Comparison of ENCODE assay signal across 14 cellular contexts in the genomic region with DNA sequence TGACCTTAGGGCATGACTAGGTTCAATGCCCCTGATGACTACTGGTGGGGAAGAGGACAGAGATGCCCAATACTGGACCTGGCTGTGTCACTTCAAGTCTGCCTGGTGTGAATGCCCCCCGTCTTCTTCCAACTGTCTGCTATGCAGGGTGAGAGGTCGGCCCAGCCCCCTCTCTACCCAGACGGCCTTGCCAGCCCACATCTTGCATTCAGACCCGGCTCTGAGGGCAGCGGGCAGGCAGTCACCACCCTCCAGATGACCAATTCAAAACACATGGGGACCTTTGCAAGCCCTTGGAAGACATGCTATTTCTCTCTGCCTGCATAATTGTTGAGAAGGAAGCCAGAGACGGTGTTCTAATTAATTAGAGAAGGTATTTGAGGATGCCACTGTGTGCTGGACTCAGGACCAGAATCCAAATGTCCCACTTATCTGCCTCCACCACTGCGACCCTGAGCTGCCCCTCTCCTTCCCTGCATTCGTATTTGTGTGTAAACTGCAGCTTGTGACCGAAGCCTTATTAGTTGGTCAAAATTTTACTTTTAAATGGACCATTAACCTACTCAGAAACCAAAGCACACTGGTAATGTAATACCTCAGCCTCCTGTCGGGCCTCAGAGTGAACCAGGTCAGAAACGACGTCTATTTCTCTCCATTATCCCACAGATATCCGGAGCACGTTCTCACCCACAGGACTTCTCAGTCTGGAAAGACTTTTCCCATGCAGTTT.
A peak's percentile ranks its signal among the peaks of the same experiment; 100 is the strongest.
DNase-seq lines count a peak whose midpoint lies in the region; TF ChIP-seq lines count a peak whose summit lies in the region.
"Had no signal": no experiment of that assay in that cellular context is flagged by ENCODE, and none has a peak within 500 bp of the region (broad histone marks: within the 10 kb centered on the region; RNA-seq: fewer than 3 reads in every experiment).

No MANE protein-coding gene starts in this region.

- no peaks in the 10 kb centered on the region for H3K27me3 ChIP-seq in A673 (replicated peaks; ENCODE audit: insufficient read depth, low read depth, low read length, poor library complexity)
- H3K27me3 ChIP-seq in tibial nerve, result no peaks in the 10 kb centered on the region

- peaks cover 10% of the 10 kb centered on the region for H3K4me1 Mint-ChIP-seq in nephron
- H3K4me1 Mint-ChIP-seq in MCF 10A (ENCODE audit: insufficient read depth, unreplicated experiment), result no peaks in the 10 kb centered on the region

- DNase-seq in A673 (ENCODE audit: low spot score) (no peak), SK-N-MC (ENCODE audit: low read depth, low spot score) (no peak), iPS-NIHi7 (ENCODE audit: extremely low spot score) (peak; percentile 2), hypothalamus (lab: John Stamatoyannopoulos, UW) (no peak), tibial nerve (ENCODE audit: low spot score in 2 of 2) (no peak), MCF 10A (ENCODE audit: unreplicated experiment) (no peak)
- DNase-seq: ACHN; AML-193; Caco-2; CD4-positive, alpha-beta T cell; GM23248 had no signal

- H3K4me3 ChIP-seq in A673 (ENCODE audit: low read depth, low read length, poor library complexity, severe bottlenecking), result no peak overlapping the region
- H3K4me3 ChIP-seq in SK-N-MC, result peak overlapping the region; percentile 70
- H3K4me3 ChIP-seq in tibial nerve, result no peak overlapping the region
- H3K4me3 ChIP-seq: GM23248, HAP-1 had no signal

- H3K4me1 ChIP-seq in A673 (ENCODE audit: insufficient read depth, low read length, poor library complexity, severe bottlenecking) (peaks cover 50% of the 10 kb centered on the region), tibial nerve (no peaks in the 10 kb centered on the region)
- H3K4me1 ChIP-seq: Caco-2, HAP-1 had no signal

- H3K27ac Mint-ChIP-seq in nephron (peak overlapping the region in 2 of 3 experiments; percentile 55 to 70), MCF 10A (ENCODE audit: low read depth, unreplicated experiment) (no peak overlapping the region)
- H3K27ac Mint-ChIP-seq: CD4-positive, alpha-beta T cell had no signal

- H3K27ac ChIP-seq in A673 (ENCODE audit: low read depth, low read length, poor library complexity, severe bottlenecking) (peak overlapping the region; percentile 97), SK-N-MC (peak overlapping the region; percentile 98), tibial nerve (no peak overlapping the region)
- H3K27ac ChIP-seq: C4-2B, GM23248 had no signal

- no peaks in the 10 kb centered on the region for H3K36me3 ChIP-seq in A673 (ENCODE audit: insufficient read depth, low read length, poor library complexity, severe bottlenecking)
- H3K36me3 ChIP-seq in SK-N-MC (ENCODE audit: insufficient read depth, low read length), result no peaks in the 10 kb centered on the region
- H3K36me3 ChIP-seq in tibial nerve, result no peaks in the 10 kb centered on the region
- H3K36me3 ChIP-seq: HAP-1 had no signal

- H3K27me3 Mint-ChIP-seq in nephron (ENCODE audit: low read depth) (peaks cover 9% of the 10 kb centered on the region), MCF 10A (ENCODE audit: insufficient read depth, unreplicated experiment) (no peaks in the 10 kb centered on the region)

- no peak for TF ChIP-seq POLR2A in tibial nerve (IDR thresholded peaks at IDR 0.05)

- H3K9me3 Mint-ChIP-seq in nephron, result peaks cover 4% of the 10 kb centered on the region
- H3K9me3 Mint-ChIP-seq in MCF 10A (ENCODE audit: unreplicated experiment), result peaks cover 40% of the 10 kb centered on the region
- H3K9me3 Mint-ChIP-seq: CD4-positive, alpha-beta T cell had no signal

- peak overlapping the region; percentile 68 for H3K9ac ChIP-seq in SK-N-MC (ENCODE audit: insufficient read length)
- H3K9ac ChIP-seq: GM23248 had no signal

- no peak overlapping the region for H3K4me3 Mint-ChIP-seq in nephron
- H3K4me3 Mint-ChIP-seq in MCF 10A (ENCODE audit: unreplicated experiment), result no peak overlapping the region
- H3K4me3 Mint-ChIP-seq: CD4-positive, alpha-beta T cell had no signal

- POLR2A ChIA-PET in A673 (lab: Charles Lee; ENCODE audit: low non-redundant PET), result interaction anchor here (0.6 to 0.7 kb wide), 2 partner anchors 230 to 288 kb away, joined by 3 read pairs; no protein-coding TSS in a partner anchor
- POLR2A ChIA-PET in MCF 10A (lab: Yijun Ruan, JAX), result no interaction called here

- BruUV-seq in A673 (replicated peaks; lab: Mats Ljungman, UMichigan) (no TSS peak), MCF 10A (replicated peaks; lab: Mats Ljungman, UMichigan) (no TSS peak)

- TF ChIP-seq CTCF in A673 (conservative IDR thresholded peaks at IDR 0.05; ENCODE audit: low read depth, low read length) (no peak), nephron (IDR thresholded peaks at IDR 0.05; ENCODE audit: unreplicated experiment in 3 of 3) (no peak), tibial nerve (IDR thresholded peaks at IDR 0.05) (no peak), MCF 10A (IDR thresholded peaks at IDR 0.05; ENCODE audit: unreplicated experiment) (no peak)

- H3K36me3 Mint-ChIP-seq in nephron (ENCODE audit: low read depth) (no peaks in the 10 kb centered on the region), MCF 10A (ENCODE audit: insufficient read depth, unreplicated experiment) (no peaks in the 10 kb centered on the region)

- CTCF ChIA-PET in A673 (lab: Charles Lee), result no interaction called here
- CTCF ChIA-PET in MCF 10A (lab: Yijun Ruan, JAX), result no interaction called here

- no peaks in the 10 kb centered on the region for H3K9me3 ChIP-seq in A673 (ENCODE audit: low read depth, low read length, poor library complexity, severe bottlenecking)
- no peaks in the 10 kb centered on the region for H3K9me3 ChIP-seq in SK-N-MC (ENCODE audit: low read depth, low read length)
- no peaks in the 10 kb centered on the region for H3K9me3 ChIP-seq in tibial nerve
- H3K9me3 ChIP-seq: Caco-2, HAP-1 had no signal

- intact Hi-C loops in A673 (cut with micrococcal nuclease; ENCODE audit: unreplicated experiment) (no loop called here), MCF 10A (cut with micrococcal nuclease) (no loop called here)

- WGBS in tibial nerve, 2 donors, result 79 to 81% methylated on average over 14 of the region's 14 CpGs

- no peak for TF ChIP-seq EP300 in tibial nerve (IDR thresholded peaks at IDR 0.05)

Comparison
In these comparisons a context has a peak if more than half of its experiments do, and no peak if none do; other contexts are left out.
1. H3K27ac ChIP-seq: peak in A673 (single experiment) and SK-N-MC (single experiment); none in tibial nerve (0 of 4).